16 cellular contexts compared by ENCODE assay signal in the genomic region with DNA sequence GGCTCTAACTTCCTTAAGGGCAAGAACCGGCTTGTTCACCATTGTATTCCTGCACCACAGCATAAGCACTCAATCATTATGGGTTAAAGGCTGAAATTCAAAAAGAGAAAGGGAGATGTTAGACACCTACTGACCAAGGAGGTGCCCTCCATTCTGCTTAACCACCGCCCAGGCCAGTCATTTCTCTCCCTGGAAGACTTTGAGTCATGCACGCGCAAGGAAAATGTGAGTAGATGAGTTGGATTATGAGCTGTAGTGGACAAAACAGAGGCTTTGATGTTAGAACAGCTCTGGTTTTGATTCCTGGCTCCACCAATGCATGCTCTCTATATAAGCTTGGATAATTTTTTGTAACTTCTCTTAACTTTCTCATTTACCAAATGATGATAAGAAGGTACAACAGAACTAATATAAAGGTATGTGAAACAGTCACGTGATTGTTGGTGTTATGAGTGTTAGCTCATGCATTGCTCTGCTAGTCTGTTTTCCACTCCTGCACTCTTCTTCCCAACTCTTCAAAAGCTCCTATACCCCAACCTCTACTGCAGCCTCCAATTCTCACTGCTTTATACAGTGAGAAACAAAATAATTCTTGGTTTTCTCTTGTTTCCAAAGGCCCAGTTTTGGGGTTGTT.
DNase-seq lines count a peak whose midpoint lies in the region; ATAC-seq and TF ChIP-seq lines count a peak whose summit lies in the region.
"Had no signal": no experiment of that assay in that cellular context is flagged by ENCODE, and none has a peak within 500 bp of the region (broad histone marks: within the 10 kb centered on the region; RNA-seq: fewer than 3 reads in every experiment).

No MANE protein-coding gene starts in this region.

- no peak overlapping the region for H3K4me3 Mint-ChIP-seq in activated CD4-positive, alpha-beta T cell treated with anti-CD3 and anti-CD28 coated beads, Interleukin-2, amount 10 ng/mL, durations not matched to agents 24 days and 14 days
- H3K4me3 Mint-ChIP-seq in T-helper 2 cell treated with Interferon-gamma antibody and Interleukin-4, amounts not matched to agents 5 μg/mL and 100 μg/mL, for 36 hours = no peak overlapping the region
- H3K4me3 Mint-ChIP-seq: CD8-positive, alpha-beta T cell; nephron progenitor cell had no signal

- H3K9me2 ChIP-seq in Karpas-422 (replicated peaks; ENCODE audit: insufficient read depth, low read length) = no peaks in the 10 kb centered on the region

- H3K4me1 Mint-ChIP-seq in activated CD4-positive, alpha-beta T cell treated with anti-CD3 and anti-CD28 coated beads, Interleukin-2, amount 10 ng/mL, durations not matched to agents 24 days and 14 days = no peaks in the 10 kb centered on the region
- no peaks in the 10 kb centered on the region for H3K4me1 Mint-ChIP-seq in T-helper 2 cell treated with Interferon-gamma antibody and Interleukin-4, amounts not matched to agents 5 μg/mL and 100 μg/mL, for 36 hours (ENCODE audit: low read depth)

- no peaks in the 10 kb centered on the region for H3K4me1 ChIP-seq in smooth muscle cell (ENCODE audit: low read depth)
- no peaks in the 10 kb centered on the region for H3K4me1 ChIP-seq in Karpas-422 (ENCODE audit: low read length)
- H3K4me1 ChIP-seq: HAP-1, upper lobe of right lung had no signal

- H3K9me3 ChIP-seq in smooth muscle cell (replicated peaks; ENCODE audit: low read depth) (no peaks in the 10 kb centered on the region), Karpas-422 (ENCODE audit: low read length) (no peaks in the 10 kb centered on the region)
- H3K9me3 ChIP-seq: upper lobe of right lung had no signal

- H4K20me1 ChIP-seq in smooth muscle cell (ENCODE audit: low read depth) (no peaks in the 10 kb centered on the region), Karpas-422 (ENCODE audit: insufficient read depth, low read depth, low read length) (no peaks in the 10 kb centered on the region)

- no peaks in the 10 kb centered on the region for H3K9me3 Mint-ChIP-seq in activated CD4-positive, alpha-beta T cell treated with anti-CD3 and anti-CD28 coated beads, Interleukin-2, amount 10 ng/mL, durations not matched to agents 24 days and 14 days
- H3K9me3 Mint-ChIP-seq in T-helper 2 cell treated with Interferon-gamma antibody and Interleukin-4, amounts not matched to agents 5 μg/mL and 100 μg/mL, for 36 hours = no peaks in the 10 kb centered on the region
- H3K9me3 Mint-ChIP-seq: CD8-positive, alpha-beta T cell had no signal

- H3K36me3 ChIP-seq in smooth muscle cell (ENCODE audit: low read depth) (no peaks in the 10 kb centered on the region), Karpas-422 (ENCODE audit: insufficient read depth, low read length) (no peaks in the 10 kb centered on the region)
- H3K36me3 ChIP-seq: HAP-1, upper lobe of right lung had no signal

- H3K4me2 ChIP-seq in smooth muscle cell = no peak overlapping the region
- no peak overlapping the region for H3K4me2 ChIP-seq in Karpas-422 (ENCODE audit: low read depth, low read length, poor library complexity, severe bottlenecking)

- ATAC-seq in GM21529 (IDR thresholded peaks at IDR 0.05; ENCODE audit: unreplicated experiment) = peak; percentile 68
- ATAC-seq: CD8-positive, alpha-beta T cell; sciatic nerve; upper lobe of right lung had no signal

- no peak for DNase-seq in activated CD4-positive, alpha-beta T cell treated with anti-CD3 and anti-CD28 coated beads, Interleukin-2, amount 10 ng/mL, durations not matched to agents 24 days and 14 days
- DNase-seq in activated CD4-positive, alpha-beta T cell treated with anti-CD3 and anti-CD28 coated beads, Interleukin-2, amount 50 U/mL, for 1 hour = no peak
- DNase-seq in T-helper 2 cell treated with Interferon-gamma antibody and Interleukin-4, amounts not matched to agents 5 μg/mL and 100 μg/mL, for 36 hours (ENCODE audit: low spot score) = peak; percentile 60
- DNase-seq in smooth muscle cell (lab: John Stamatoyannopoulos, UW; ENCODE audit: unreplicated experiment) (no peak), GM19238 (ENCODE audit: insufficient read length, low spot score) (no peak), GOT3 (lab: John Stamatoyannopoulos, UW) (no peak), Karpas-422 (no peak)
- DNase-seq: activated CD4-positive, CD25-positive, alpha-beta regulatory T cell treated with anti-CD3 and anti-CD28 coated beads, Interleukin-2, amount 50 U/mL, for 72 hours; CD8-positive, alpha-beta T cell; NCI-H1105; NCI-H526; nephron progenitor cell; upper lobe of right lung had no signal

- H3K27ac ChIP-seq in smooth muscle cell (ENCODE audit: low read depth) (peak overlapping the region; percentile 32), Karpas-422 (ENCODE audit: low read length) (no peak overlapping the region)
- H3K27ac ChIP-seq: upper lobe of right lung had no signal

- peak overlapping the region; percentile 6 for H3K27ac Mint-ChIP-seq in activated CD4-positive, alpha-beta T cell treated with anti-CD3 and anti-CD28 coated beads, Interleukin-2, amount 10 ng/mL, durations not matched to agents 24 days and 14 days
- no peak overlapping the region for H3K27ac Mint-ChIP-seq in T-helper 2 cell treated with Interferon-gamma antibody and Interleukin-4, amounts not matched to agents 5 μg/mL and 100 μg/mL, for 36 hours
- H3K27ac Mint-ChIP-seq: CD8-positive, alpha-beta T cell; nephron progenitor cell had no signal

- H3K79me2 ChIP-seq in smooth muscle cell (ENCODE audit: low read depth) (no peaks in the 10 kb centered on the region), Karpas-422 (ENCODE audit: low read length) (no peaks in the 10 kb centered on the region)

- H2AFZ ChIP-seq in smooth muscle cell (ENCODE audit: low read depth) (no peak overlapping the region), Karpas-422 (ENCODE audit: low read length) (no peak overlapping the region)

- no peaks in the 10 kb centered on the region for H3K27me3 ChIP-seq in smooth muscle cell (ENCODE audit: low read depth)
- H3K27me3 ChIP-seq in Karpas-422 (ENCODE audit: low read length) = no peaks in the 10 kb centered on the region
- H3K27me3 ChIP-seq: upper lobe of right lung had no signal

- H3K9ac ChIP-seq in smooth muscle cell (ENCODE audit: low read depth) (no peak overlapping the region), Karpas-422 (ENCODE audit: low read length) (no peak overlapping the region)

- intact Hi-C loops in activated CD4-positive, alpha-beta T cell treated with anti-CD3 and anti-CD28 coated beads, Interleukin-2, amount 10 ng/mL, durations not matched to agents 24 days and 14 days (cut with micrococcal nuclease) = no loop called here

- no peak for TF ChIP-seq CTCF in smooth muscle cell (IDR thresholded peaks at IDR 0.05; ENCODE audit: borderline replicate concordance, insufficient read depth, poor library complexity, severe bottlenecking)

- H3K27me3 Mint-ChIP-seq in activated CD4-positive, alpha-beta T cell treated with anti-CD3 and anti-CD28 coated beads, Interleukin-2, amount 10 ng/mL, durations not matched to agents 24 days and 14 days = peaks cover 18% of the 10 kb centered on the region
- peaks cover 13% of the 10 kb centered on the region for H3K27me3 Mint-ChIP-seq in T-helper 2 cell treated with Interferon-gamma antibody and Interleukin-4, amounts not matched to agents 5 μg/mL and 100 μg/mL, for 36 hours (ENCODE audit: low read depth)

- whole genome bisulfite sequencing in smooth muscle cell (ENCODE audit: low lambda C conversion rate) = 69% methylated on average over 5 of the region's 5 CpGs

- H3F3A ChIP-seq in smooth muscle cell (ENCODE audit: low read depth) = no peaks in the 10 kb centered on the region

- H3K36me3 Mint-ChIP-seq in activated CD4-positive, alpha-beta T cell treated with anti-CD3 and anti-CD28 coated beads, Interleukin-2, amount 10 ng/mL, durations not matched to agents 24 days and 14 days (ENCODE audit: low read depth) = no peaks in the 10 kb centered on the region
- H3K36me3 Mint-ChIP-seq in T-helper 2 cell treated with Interferon-gamma antibody and Interleukin-4, amounts not matched to agents 5 μg/mL and 100 μg/mL, for 36 hours (ENCODE audit: low read depth) = no peaks in the 10 kb centered on the region
- H3K36me3 Mint-ChIP-seq: CD8-positive, alpha-beta T cell had no signal

- H3K4me3 ChIP-seq in smooth muscle cell (no peak overlapping the region), Karpas-422 (ENCODE audit: low read length) (no peak overlapping the region)
- H3K4me3 ChIP-seq: HAP-1, upper lobe of right lung had no signal
